ENCODE assay signal across 23 cellular contexts in the genomic region with DNA sequence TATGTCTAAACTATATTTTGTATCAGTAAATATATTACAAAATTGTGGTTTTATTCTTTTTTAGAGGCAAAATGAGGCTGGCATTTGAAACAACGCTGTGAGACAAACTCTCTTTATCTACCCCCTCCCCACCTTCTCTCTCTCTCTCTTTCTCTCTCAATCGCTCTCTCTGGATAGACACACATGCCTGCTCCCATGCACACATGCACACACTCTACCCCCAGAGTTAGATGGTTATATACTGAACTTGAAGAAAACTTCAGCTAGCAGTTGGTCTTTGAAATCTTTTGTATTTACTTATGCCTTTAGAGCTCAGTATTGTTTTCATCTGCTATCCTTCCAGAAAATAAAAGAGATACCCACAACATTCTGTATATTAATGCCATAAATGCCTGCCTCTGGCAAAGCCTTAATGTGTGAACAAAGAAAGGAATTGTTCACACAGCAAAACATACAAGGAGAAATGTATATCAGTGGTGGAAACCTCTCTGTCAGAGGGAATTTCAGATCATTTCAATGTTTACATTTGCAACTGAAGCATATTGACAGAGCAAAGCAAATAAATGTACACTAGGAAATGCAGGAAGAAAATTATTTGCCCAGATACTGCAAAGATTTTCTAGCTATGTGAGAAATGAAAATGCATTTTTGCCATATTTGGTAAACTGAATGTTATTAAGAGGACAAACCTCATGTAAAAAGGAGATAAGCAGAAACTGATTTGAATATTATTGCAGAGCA.
DNase-seq lines count a peak whose midpoint lies in the region; ATAC-seq and TF ChIP-seq lines count a peak whose summit lies in the region.
"Had no signal": no experiment of that assay in that cellular context is flagged by ENCODE, and none has a peak within 500 bp of the region (broad histone marks: within the 10 kb centered on the region; RNA-seq: fewer than 3 reads in every experiment).

No MANE protein-coding gene starts in this region.

- ATAC-seq in left colon, result peak; percentile 75
- ATAC-seq in HG03571 (IDR thresholded peaks at IDR 0.05; ENCODE audit: unreplicated experiment), result no peak
- ATAC-seq: GM12878 had no signal

- TF ChIP-seq CTCF in GM13976 (IDR thresholded peaks at IDR 0.05; ENCODE audit: borderline replicate concordance, control extremely low read depth, extremely low read depth, insufficient read depth, missing control alignments), result no peak

- intact Hi-C loops in left colon (cut with DNase I, micrococcal nuclease), result no loop called here

- in situ Hi-C loops in GM13976 (cut with MboI; ENCODE audit: low sequenced_read_pairs, unreplicated experiment), result no loop called here

- DNase-seq in NCI-H2107 treated with DMSO at 0.1 percent for 48 hours (lab: John Stamatoyannopoulos, UW; ENCODE audit: unreplicated experiment), result peak; percentile 13
- no peak for DNase-seq in NCI-H2107 (lab: John Stamatoyannopoulos, UW)
- DNase-seq in NCI-H1417 treated with DMSO at 0.1 percent for 48 hours (lab: John Stamatoyannopoulos, UW), result peak; percentile 52
- DNase-seq in NCI-H748 treated with DMSO at 0.1 percent for 48 hours (lab: John Stamatoyannopoulos, UW), result peak; percentile 69
- DNase-seq in left colon, result no peak
- DNase-seq in activated CD4-positive, CD25-positive, alpha-beta regulatory T cell (lab: John Stamatoyannopoulos, UW), result no peak
- DNase-seq in GM13976 (ENCODE audit: low spot score), result no peak
- DNase-seq: activated CD4-positive, alpha-beta T cell treated with anti-CD3 and anti-CD28 coated beads for 48 hours; activated naive CD4-positive, alpha-beta T cell; activated T-cell treated with anti-CD3 and anti-CD28 coated beads, Interleukin-2, amount 50 U/mL, for 48 hours; AML-193; amniotic stem cell; CD8-positive, alpha-beta memory T cell; DND-41; effector CD8-positive, alpha-beta T cell; foreskin fibroblast; mesendoderm; naive B cell; NCI-H1048; nucleus accumbens; upper lobe of left lung had no signal

Comparison
In these comparisons a context has a peak if more than half of its experiments do, and no peak if none do; other contexts are left out.
1. DNase-seq: peak in NCI-H2107 treated with DMSO at 0.1 percent for 48 hours (single experiment), NCI-H1417 treated with DMSO at 0.1 percent for 48 hours (single experiment) and NCI-H748 treated with DMSO at 0.1 percent for 48 hours (single experiment); none in NCI-H2107 (single experiment), left colon (0 of 2), activated CD4-positive, CD25-positive, alpha-beta regulatory T cell (0 of 4) and GM13976 (single experiment).